Comparison of ENCODE assay signal across 8 cellular contexts in genomic region chr19:1262687-1263123, GRCh38. TPM values are rescaled to one million over a fixed set of nuclear protein-coding genes. Genes with fewer than 3 reads are reported as not detected.
DNase-seq lines count a peak whose midpoint lies in the region; ATAC-seq, FAIRE-seq and TF ChIP-seq lines count a peak whose summit lies in the region.

No MANE protein-coding gene starts in this region.

- H3K4me2 ChIP-seq in K562 (ENCODE audit: insufficient read depth, low read length) = no peak overlapping the region
- H3K4me2 ChIP-seq in mesenchymal stem cell (ENCODE audit: low read length, poor library complexity, severe bottlenecking) = peak overlapping the region; percentile 94

- POLR2A ChIA-PET in K562 (lab: Yijun Ruan, JAX) = interaction anchor here (1.1 to 2.6 kb wide), 2 partner anchors 10 kb away, joined by 3 to 14 read pairs; no protein-coding TSS in a partner anchor

- peak overlapping the region in 1 of 2 experiments; percentile 93 for H3K14ac ChIP-seq in mesenchymal stem cell (ENCODE audit: low read length in 2 of 2)

- H3K36me3 ChIP-seq in K562 (ENCODE audit: control insufficient read depth, insufficient read depth, low read length) (peaks cover 10% of the 10 kb centered on the region; the same call in 2 of the 3 replicates), mesenchymal stem cell (ENCODE audit: control insufficient read depth in 1 of 2, insufficient read depth in 2 of 2, low read depth in 1 of 2, low read length in 2 of 2) (peaks cover 8 to 28% of the 10 kb centered on the region in 2 experiments)

- H3K27me3 ChIP-seq in K562 (ENCODE audit: control insufficient read depth in 2 of 2, insufficient read depth in 2 of 2, low read length in 2 of 2) = no peaks in the 10 kb centered on the region
- no peaks in the 10 kb centered on the region for H3K27me3 ChIP-seq in mesenchymal stem cell (ENCODE audit: control insufficient read depth in 1 of 2, insufficient read depth in 1 of 2, low read length in 2 of 2)

- no peak for TF ChIP-seq EP300 in K562 (IDR thresholded peaks at IDR 0.05; ENCODE audit: low read length)

- H3K27ac Mint-ChIP-seq in activated T-cell treated with anti-CD3 and anti-CD28 coated beads, Interleukin-2, amount 50 U/mL, for 24 hours = peak overlapping the region; percentile 50
- peak overlapping the region; percentile 97 for H3K27ac Mint-ChIP-seq in type B pancreatic cell

- FAIRE-seq in K562 (lab: Jason Lieb, UNC) (no peak), RCC 7860 (lab: Jason Lieb, UNC) (no peak)

- WGBS in K562 (ENCODE audit: insufficient coverage, low coverage, missing lambda C conversion rate) = 67% methylated on average over 3 of the region's 20 CpGs
- 41% methylated on average over 19 of the region's 20 CpGs for WGBS in mesenchymal stem cell

- H2BK120ac ChIP-seq in mesenchymal stem cell (ENCODE audit: low read depth, low read length) = peak overlapping the region; percentile 97

- H3K4me3 ChIP-seq in K562 = no peak overlapping the region
- H3K4me3 ChIP-seq in mesenchymal stem cell (ENCODE audit: insufficient read depth in 1 of 2, low read depth in 1 of 2, low read length in 2 of 2) = no peak overlapping the region

- H3K9ac ChIP-seq in K562 (ENCODE audit: insufficient read depth in 1 of 2, low read depth in 2 of 2, low read length in 2 of 2) (peak overlapping the region; percentile 28 to 92; a peak in 3 of 4 replicates), mesenchymal stem cell (ENCODE audit: low read length) (peak overlapping the region; percentile 91)

- no peak for TF ChIP-seq POLR2A in K562 (conservative IDR thresholded peaks at IDR 0.05)

- intact Hi-C loops in K562 (cut with micrococcal nuclease) = no loop called here

- H3K9me3 Mint-ChIP-seq in activated T-cell treated with anti-CD3 and anti-CD28 coated beads, Interleukin-2, amount 50 U/mL, for 24 hours = no peaks in the 10 kb centered on the region
- no peaks in the 10 kb centered on the region for H3K9me3 Mint-ChIP-seq in type B pancreatic cell

- H3K4ac ChIP-seq in mesenchymal stem cell (ENCODE audit: low read depth in 1 of 2, low read length in 2 of 2) = peak overlapping the region in 1 of 2 experiments; percentile 97

- H3K27ac ChIP-seq in K562 (ENCODE audit: extremely low read depth, low read depth, low read length) (peak overlapping the region; percentile 83; the same call in 1 of the 3 replicates), mesenchymal stem cell (ENCODE audit: low read length, poor library complexity, severe bottlenecking) (peak overlapping the region; percentile 78)

- H3K79me1 ChIP-seq in mesenchymal stem cell (replicated peaks; ENCODE audit: low read length, poor library complexity, severe bottlenecking) = peaks cover 7% of the 10 kb centered on the region

- TF ChIP-seq RAD21 in K562 (CRISPR knock-in tag; conservative IDR thresholded peaks at IDR 0.05 in 1 of 2, IDR thresholded peaks at IDR 0.05 in 1 of 2) = no peak

- peak overlapping the region; percentile 67 for H3K4me3 Mint-ChIP-seq in activated T-cell treated with anti-CD3 and anti-CD28 coated beads, Interleukin-2, amount 50 U/mL, for 24 hours
- H3K4me3 Mint-ChIP-seq in type B pancreatic cell = peak overlapping the region; percentile 73

- H4K20me1 ChIP-seq in K562 (replicated peaks; ENCODE audit: control insufficient read depth, insufficient read depth, low read length) = 0 out of 2 replicates have a peak, but pooled peaks cover 4% of the 10 kb centered on the region

- peaks cover 71% of the 10 kb centered on the region for H3K4me1 Mint-ChIP-seq in activated T-cell treated with anti-CD3 and anti-CD28 coated beads, Interleukin-2, amount 50 U/mL, for 24 hours (ENCODE audit: low read depth)
- peaks cover 39% of the 10 kb centered on the region for H3K4me1 Mint-ChIP-seq in type B pancreatic cell (ENCODE audit: unreplicated experiment)

- no peak for DNase-seq in activated T-cell treated with anti-CD3 and anti-CD28 coated beads, Interleukin-2, amount 50 U/mL, for 24 hours
- DNase-seq in activated T-cell treated with anti-CD3 and anti-CD28 coated beads, Interleukin-2, amount 50 U/mL, for 48 hours = no peak
- DNase-seq in K562 (ENCODE audit: extremely low read depth in 1 of 4, low spot score in 3 of 4) = no peak
- DNase-seq in mesenchymal stem cell = no peak
- DNase-seq in type B pancreatic cell (ENCODE audit: extremely low spot score, unreplicated experiment) = no peak
- no peak for DNase-seq in stimulated activated CD4-positive, alpha-beta T cell treated with anti-CD3 and anti-CD28 coated beads, Interleukin-4, amount 100 ng/mL, for 24 hours
- no peak for DNase-seq in RCC 7860 (ENCODE audit: low spot score)

- peak overlapping the region; percentile 69 to 88 for H2BK12ac ChIP-seq in mesenchymal stem cell (ENCODE audit: low read length in 2 of 2)

- no peaks in the 10 kb centered on the region for H3K9me1 ChIP-seq in K562 (ENCODE audit: control insufficient read depth, insufficient read depth, low read length)

- peak overlapping the region; percentile 40 to 99 for H3K18ac ChIP-seq in mesenchymal stem cell (ENCODE audit: low read depth in 1 of 2, low read length in 2 of 2)

- H2BK15ac ChIP-seq in mesenchymal stem cell (ENCODE audit: low read depth, poor library complexity, severe bottlenecking) = peak overlapping the region; percentile 99

- H3K79me2 ChIP-seq in K562 (ENCODE audit: control insufficient read depth, insufficient read depth, low read length) = peaks cover 17% of the 10 kb centered on the region

- peak overlapping the region; percentile 48 for H2BK5ac ChIP-seq in mesenchymal stem cell (ENCODE audit: low read depth, low read length, poor library complexity, severe bottlenecking)

- H3K23ac ChIP-seq in mesenchymal stem cell (ENCODE audit: low read length in 2 of 2) = no peak overlapping the region

- H3K9me3 ChIP-seq in K562 (replicated peaks; ENCODE audit: control insufficient read depth, insufficient read depth, low read depth, low read length) (no peaks in the 10 kb centered on the region), mesenchymal stem cell (ENCODE audit: control insufficient read depth, low read length) (no peaks in the 10 kb centered on the region)

- H4K8ac ChIP-seq in mesenchymal stem cell (ENCODE audit: low read length) = peak overlapping the region; percentile 78

- no TSS peak for BruUV-seq in K562 (replicated peaks; lab: Mats Ljungman, UMichigan)

- peak overlapping the region; percentile 91 for H2AK5ac ChIP-seq in mesenchymal stem cell (ENCODE audit: low read length, severe bottlenecking)

- H3K36me3 Mint-ChIP-seq in activated T-cell treated with anti-CD3 and anti-CD28 coated beads, Interleukin-2, amount 50 U/mL, for 24 hours (ENCODE audit: low read depth) = peaks cover 42% of the 10 kb centered on the region
- peaks cover under 1% of the 10 kb centered on the region for H3K36me3 Mint-ChIP-seq in type B pancreatic cell

- CTCF ChIA-PET in K562 (lab: Yijun Ruan, JAX; ENCODE audit: low intra/inter-chr PET ratio) = no interaction called here

- peaks cover 67 to 95% of the 10 kb centered on the region in 2 experiments for H3K4me1 ChIP-seq in K562 (replicated peaks in 1 of 2; ENCODE audit: control insufficient read depth in 2 of 2, insufficient read depth in 2 of 2, low read length in 2 of 2)
- H3K4me1 ChIP-seq in mesenchymal stem cell (ENCODE audit: control insufficient read depth, insufficient read depth, low read depth, low read length) = peaks cover 80% of the 10 kb centered on the region

- no peak for ATAC-seq in K562
- ATAC-seq in esophagus mucosa = no peak

- in situ Hi-C loops in K562 (cut with MboI) = no loop called here

- peak overlapping the region; percentile 95 for H4K91ac ChIP-seq in mesenchymal stem cell (ENCODE audit: low read length)

- H2AFZ ChIP-seq in K562 (ENCODE audit: low read depth, low read length) = no peak overlapping the region
- H2AFZ ChIP-seq in mesenchymal stem cell (ENCODE audit: low read depth, low read length) = no peak overlapping the region

- TF ChIP-seq CTCF in K562 (IDR thresholded peaks at IDR 0.05 in 2 of 3, conservative IDR thresholded peaks at IDR 0.05 in 1 of 3; ENCODE audit: insufficient read depth in 2 of 3, low read depth in 1 of 3, low read length in 3 of 3) (no peak), type B pancreatic cell (conservative IDR thresholded peaks at IDR 0.05) (no peak)

- H3K27me3 Mint-ChIP-seq in activated T-cell treated with anti-CD3 and anti-CD28 coated beads, Interleukin-2, amount 50 U/mL, for 24 hours = no peaks in the 10 kb centered on the region
- peaks cover 3% of the 10 kb centered on the region for H3K27me3 Mint-ChIP-seq in type B pancreatic cell

RNA-seq across cellular contexts. Expression of gene CIRBP, which starts 6.4 kb away (rescaled TPM):
- total RNA-seq in K562 (2011; cell fraction: chromatin; rRNA removed; ENCODE audit: low replicate concordance) = 283 and 504 TPM in 2 replicates
- total RNA-seq in K562 (2011; cell fraction: nucleolus; rRNA removed) = 457 and 483 TPM in 2 replicates
- total RNA-seq in K562 (2011; cell fraction: nucleoplasm; rRNA removed) = 431 and 450 TPM in 2 replicates
- total RNA-seq in K562 (2014; rRNA removed) = 168 and 249 TPM in 2 replicates
- total RNA-seq in K562 (2014; rRNA removed; fragmentation: Illumina TruSeq; extraction: Trizol) = 189 and 200 TPM in 2 replicates
- 176 and 206 TPM in 2 replicates for total RNA-seq in K562 (2015; rRNA removed; fragmentation: Illumina TruSeq; extraction: Trizol)
- total RNA-seq in K562 (2021) = 181 and 222 TPM in 2 replicates
- 124 and 166 TPM in 2 replicates for polyA plus RNA-seq in K562 (2011; rRNA removed)
- polyA plus RNA-seq in K562 (2011; cell fraction: cytosol; rRNA removed) = 92.3 and 201 TPM in 2 replicates
- 882 and 1,025 TPM in 2 replicates for polyA plus RNA-seq in K562 (2011; cell fraction: nucleus; rRNA removed)
- polyA plus RNA-seq in K562 (2012) = 288 and 291 TPM in 2 replicates
- 222 and 345 TPM in 2 replicates for polyA plus RNA-seq in K562 (2014; fragmentation: Illumina TruSeq; extraction: Trizol)
- polyA plus RNA-seq in K562 (2014; fragmentation: Nextera tagmentation; extraction: Ambion mirVana) = 10 to 100 TPM; 20.5 to 21.4 TPM
- polyA plus RNA-seq in K562 (2014; rRNA removed) = 306 and 327 TPM in 2 replicates
- polyA minus RNA-seq in K562 (2011; rRNA and poly(A)+ RNA removed) = 46.9 and 50.4 TPM in 2 replicates
- 50.4 and 50.8 TPM in 2 replicates for polyA minus RNA-seq in K562 (2011; cell fraction: cytosol; rRNA and poly(A)+ RNA removed)
- polyA minus RNA-seq in K562 (2011; cell fraction: nucleus; rRNA and poly(A)+ RNA removed) = 117 and 135 TPM in 2 replicates
- polyA plus RNA-seq in mesenchymal stem cell (2013, experiment 1 of 2) = 118 TPM
- polyA plus RNA-seq in mesenchymal stem cell (2013, experiment 2 of 2) = 120 TPM
- total RNA-seq in type B pancreatic cell (ENCODE audit: low replicate concordance) = 316 and 421 TPM in 2 replicates
- 172 TPM for total RNA-seq in esophagus mucosa

RNA-seq across cellular contexts. Expression of gene FAM174C, which starts 12.6 kb away (rescaled TPM):
- 6.3 and 26.6 TPM in 2 replicates for total RNA-seq in K562 (2011; cell fraction: chromatin; rRNA removed; ENCODE audit: low replicate concordance)
- 40.9 and 47.0 TPM in 2 replicates for total RNA-seq in K562 (2011; cell fraction: nucleolus; rRNA removed)
- 20.7 and 26.9 TPM in 2 replicates for total RNA-seq in K562 (2011; cell fraction: nucleoplasm; rRNA removed)
- total RNA-seq in K562 (2014; rRNA removed) (72.2 and 108 TPM in 2 replicates), K562 (2014; rRNA removed; fragmentation: Illumina TruSeq; extraction: Trizol) (1.3 and 2.8 TPM in 2 replicates), K562 (2015; rRNA removed; fragmentation: Illumina TruSeq; extraction: Trizol) (40.3 and 42.6 TPM in 2 replicates), K562 (2021) (81.9 and 85.0 TPM in 2 replicates), type B pancreatic cell (ENCODE audit: low replicate concordance) (30.6 and 36.4 TPM in 2 replicates), esophagus mucosa (41.2 TPM)
- polyA plus RNA-seq in K562 (2011; rRNA removed) (20.3 and 30.4 TPM in 2 replicates), K562 (2014; fragmentation: Illumina TruSeq; extraction: Trizol) (11.7 and 56.4 TPM in 2 replicates), K562 (2014; fragmentation: Nextera tagmentation; extraction: Ambion mirVana) (1 to 10 TPM in 1 of 2 experiments, under 1 TPM in 1; 0.66 to 2.7 TPM), K562 (2014; rRNA removed) (89.6 and 119 TPM in 2 replicates)
- 58.0 and 177 TPM in 2 replicates for polyA plus RNA-seq in K562 (2011; cell fraction: cytosol; rRNA removed)
- polyA plus RNA-seq in K562 (2011; cell fraction: nucleus; rRNA removed) = 28.1 and 53.8 TPM in 2 replicates
- polyA plus RNA-seq in K562 (2012) = 65.9 and 75.4 TPM in 2 replicates
- polyA minus RNA-seq in K562 (2011; rRNA and poly(A)+ RNA removed) = 4.8 and 6.1 TPM in 2 replicates
- polyA minus RNA-seq in K562 (2011; cell fraction: cytosol; rRNA and poly(A)+ RNA removed) = 19.6 and 23.7 TPM in 2 replicates
- 12.0 and 12.8 TPM in 2 replicates for polyA minus RNA-seq in K562 (2011; cell fraction: nucleus; rRNA and poly(A)+ RNA removed)
- 60.2 TPM for polyA plus RNA-seq in mesenchymal stem cell (2013, experiment 1 of 2)
- polyA plus RNA-seq in mesenchymal stem cell (2013, experiment 2 of 2) = 59.6 TPM

RNA-seq across cellular contexts. Expression of gene MIDN, which starts 14.3 kb away (rescaled TPM):
- total RNA-seq in K562 (2011; cell fraction: chromatin; rRNA removed; ENCODE audit: low replicate concordance) = 30.7 and 106 TPM in 2 replicates
- 81.7 and 90.7 TPM in 2 replicates for total RNA-seq in K562 (2011; cell fraction: nucleolus; rRNA removed)
- 55.1 and 88.1 TPM in 2 replicates for total RNA-seq in K562 (2011; cell fraction: nucleoplasm; rRNA removed)
- total RNA-seq in K562 (2014; rRNA removed) = 13.5 and 20.8 TPM in 2 replicates
- 3.9 and 4.8 TPM in 2 replicates for total RNA-seq in K562 (2014; rRNA removed; fragmentation: Illumina TruSeq; extraction: Trizol)
- total RNA-seq in K562 (2015; rRNA removed; fragmentation: Illumina TruSeq; extraction: Trizol) = 10.1 and 11.0 TPM in 2 replicates
- 120 and 121 TPM in 2 replicates for total RNA-seq in K562 (2021)
- 7.0 and 10.2 TPM in 2 replicates for polyA plus RNA-seq in K562 (2011; rRNA removed)
- polyA plus RNA-seq in K562 (2011; cell fraction: cytosol; rRNA removed) = 14.0 and 26.8 TPM in 2 replicates
- 44.8 and 87.0 TPM in 2 replicates for polyA plus RNA-seq in K562 (2011; cell fraction: nucleus; rRNA removed)
- polyA plus RNA-seq in K562 (2012) = 29.5 and 39.8 TPM in 2 replicates
- 20.5 and 38.3 TPM in 2 replicates for polyA plus RNA-seq in K562 (2014; fragmentation: Illumina TruSeq; extraction: Trizol)
- polyA plus RNA-seq in K562 (2014; fragmentation: Nextera tagmentation; extraction: Ambion mirVana) = 1 to 10 TPM in 1 of 2 experiments, under 1 TPM in 1; 0.17 to 1.5 TPM
- 41.3 and 44.6 TPM in 2 replicates for polyA plus RNA-seq in K562 (2014; rRNA removed)
- 2.7 and 3.0 TPM in 2 replicates for polyA minus RNA-seq in K562 (2011; rRNA and poly(A)+ RNA removed)
- polyA minus RNA-seq in K562 (2011; cell fraction: cytosol; rRNA and poly(A)+ RNA removed) = 29.9 and 43.2 TPM in 2 replicates
- polyA minus RNA-seq in K562 (2011; cell fraction: nucleus; rRNA and poly(A)+ RNA removed) = 28.0 and 34.2 TPM in 2 replicates
- 58.6 TPM for polyA plus RNA-seq in mesenchymal stem cell (2013, experiment 1 of 2)
- polyA plus RNA-seq in mesenchymal stem cell (2013, experiment 2 of 2) = 58.0 TPM
- total RNA-seq in type B pancreatic cell (ENCODE audit: low replicate concordance) = 122 and 127 TPM in 2 replicates
- total RNA-seq in esophagus mucosa = 99.3 TPM

RNA-seq across cellular contexts. Expression of gene ATP5F1D, which starts 21.2 kb away (rescaled TPM):
- 42.1 and 110 TPM in 2 replicates for total RNA-seq in K562 (2011; cell fraction: chromatin; rRNA removed; ENCODE audit: low replicate concordance)
- total RNA-seq in K562 (2011; cell fraction: nucleolus; rRNA removed) = 116 and 129 TPM in 2 replicates
- total RNA-seq in K562 (2011; cell fraction: nucleoplasm; rRNA removed) = 74.0 and 85.6 TPM in 2 replicates
- 135 and 145 TPM in 2 replicates for total RNA-seq in K562 (2014; rRNA removed)
- total RNA-seq in K562 (2014; rRNA removed; fragmentation: Illumina TruSeq; extraction: Trizol) = 3.9 and 4.6 TPM in 2 replicates
- 65.2 and 73.0 TPM in 2 replicates for total RNA-seq in K562 (2015; rRNA removed; fragmentation: Illumina TruSeq; extraction: Trizol)
- 409 and 434 TPM in 2 replicates for total RNA-seq in K562 (2021)
- 36.8 and 58.7 TPM in 2 replicates for polyA plus RNA-seq in K562 (2011; rRNA removed)
- 119 and 471 TPM in 2 replicates for polyA plus RNA-seq in K562 (2011; cell fraction: cytosol; rRNA removed)
- 90.5 and 137 TPM in 2 replicates for polyA plus RNA-seq in K562 (2011; cell fraction: nucleus; rRNA removed)
- 278 and 318 TPM in 2 replicates for polyA plus RNA-seq in K562 (2012)
- polyA plus RNA-seq in K562 (2014; fragmentation: Illumina TruSeq; extraction: Trizol) = 18.7 and 106 TPM in 2 replicates
- polyA plus RNA-seq in K562 (2014; fragmentation: Nextera tagmentation; extraction: Ambion mirVana) = 10 to 100 TPM in 1 of 2 experiments, 1 to 10 TPM in 1; 9.7 to 23.3 TPM
- 233 and 236 TPM in 2 replicates for polyA plus RNA-seq in K562 (2014; rRNA removed)
- polyA minus RNA-seq in K562 (2011; rRNA and poly(A)+ RNA removed) = 16.5 and 29.9 TPM in 2 replicates
- polyA minus RNA-seq in K562 (2011; cell fraction: cytosol; rRNA and poly(A)+ RNA removed) = 115 and 175 TPM in 2 replicates
- 28.8 and 35.8 TPM in 2 replicates for polyA minus RNA-seq in K562 (2011; cell fraction: nucleus; rRNA and poly(A)+ RNA removed)
- 121 TPM for polyA plus RNA-seq in mesenchymal stem cell (2013, experiment 1 of 2)
- polyA plus RNA-seq in mesenchymal stem cell (2013, experiment 2 of 2) = 127 TPM
- total RNA-seq in type B pancreatic cell (ENCODE audit: low replicate concordance) = 165 and 197 TPM in 2 replicates
- total RNA-seq in esophagus mucosa = 251 TPM

RNA-seq across cellular contexts. Expression of gene EFNA2, which starts 23.0 kb away (rescaled TPM):
- not detected in 2 replicates for total RNA-seq in K562 (2011; cell fraction: chromatin; rRNA removed; ENCODE audit: low replicate concordance)
- total RNA-seq in K562 (2011; cell fraction: nucleolus; rRNA removed) = not detected in 2 replicates
- total RNA-seq in K562 (2011; cell fraction: nucleoplasm; rRNA removed) = not detected in 2 replicates
- total RNA-seq in K562 (2014; rRNA removed) = 0.16 TPM in 1 of 2 replicates, not detected in the other
- total RNA-seq in K562 (2014; rRNA removed; fragmentation: Illumina TruSeq; extraction: Trizol) = not detected in 2 replicates
- total RNA-seq in K562 (2015; rRNA removed; fragmentation: Illumina TruSeq; extraction: Trizol) = not detected in 2 replicates
- 0.38 and 0.44 TPM in 2 replicates for total RNA-seq in K562 (2021)
- 0.11 and 0.27 TPM in 2 replicates for polyA plus RNA-seq in K562 (2011; rRNA removed)
- polyA plus RNA-seq in K562 (2011; cell fraction: cytosol; rRNA removed) = 0.34 and 0.88 TPM in 2 replicates
- 0.24 and 0.25 TPM in 2 replicates for polyA plus RNA-seq in K562 (2011; cell fraction: nucleus; rRNA removed)
- polyA plus RNA-seq in K562 (2012) = not detected in 2 replicates
- not detected in 2 replicates for polyA plus RNA-seq in K562 (2014; fragmentation: Illumina TruSeq; extraction: Trizol)
- not detected for polyA plus RNA-seq in K562 (2014; fragmentation: Nextera tagmentation; extraction: Ambion mirVana)
- polyA plus RNA-seq in K562 (2014; rRNA removed) = 0.12 and 0.15 TPM in 2 replicates
- not detected in 2 replicates for polyA minus RNA-seq in K562 (2011; rRNA and poly(A)+ RNA removed)
- not detected in 2 replicates for polyA minus RNA-seq in K562 (2011; cell fraction: cytosol; rRNA and poly(A)+ RNA removed)
- polyA minus RNA-seq in K562 (2011; cell fraction: nucleus; rRNA and poly(A)+ RNA removed) = not detected in 2 replicates
- 0.06 TPM for polyA plus RNA-seq in mesenchymal stem cell (2013, experiment 1 of 2)
- polyA plus RNA-seq in mesenchymal stem cell (2013, experiment 2 of 2) = 0.15 TPM
- 5.1 and 17.6 TPM in 2 replicates for total RNA-seq in type B pancreatic cell (ENCODE audit: low replicate concordance)
- total RNA-seq in esophagus mucosa = 0.40 TPM
